ENCODE assay signal across 10 cellular contexts in genomic region chr5:157267025-157267424, GRCh38. TPM values are rescaled to one million over a fixed set of nuclear protein-coding genes. Genes with fewer than 3 reads are reported as not detected.
DNase-seq lines count a peak whose midpoint lies in the region; ATAC-seq and TF ChIP-seq lines count a peak whose summit lies in the region.
"Had no signal": no experiment of that assay in that cellular context is flagged by ENCODE, and none has a peak within 500 bp of the region (broad histone marks: within the 10 kb centered on the region; RNA-seq: fewer than 3 reads in every experiment).

No MANE protein-coding gene starts in this region.

- H4K8ac ChIP-seq in mesenchymal stem cell (ENCODE audit: low read length): no peak overlapping the region

- no peak overlapping the region for H3K23ac ChIP-seq in mesenchymal stem cell (ENCODE audit: low read length in 2 of 2)

- H3K4me1 ChIP-seq in mammary epithelial cell (ENCODE audit: insufficient read depth, low read length): peaks cover 14% of the 10 kb centered on the region
- H3K4me1 ChIP-seq in mesenchymal stem cell (ENCODE audit: control insufficient read depth, insufficient read depth, low read depth, low read length): peaks cover 15% of the 10 kb centered on the region

- dilution Hi-C loops in mammary epithelial cell (cut with HindIII; ENCODE audit: low sequenced_read_pairs): no loop called here

- peak overlapping the region; percentile 82 for H3K4me3 Mint-ChIP-seq in stimulated activated naive CD8-positive, alpha-beta T cell treated with anti-CD3 and anti-CD28 coated beads, Interleukin-15, Interleukin-2, amounts not matched to agents 100 ng/mL and 50 ng/mL, for 24 hours

- H4K91ac ChIP-seq in mesenchymal stem cell (ENCODE audit: low read length): no peak overlapping the region

- H2BK15ac ChIP-seq in mesenchymal stem cell (ENCODE audit: low read depth, poor library complexity, severe bottlenecking): no peak overlapping the region

- intact Hi-C loops in mammary epithelial cell (cut with micrococcal nuclease): loop anchor here (5.0 kb wide), 2 partner anchors 120 to 195 kb away; partner anchors contain the start of gene NIPAL4

- no peak overlapping the region for H3K18ac ChIP-seq in mesenchymal stem cell (ENCODE audit: low read depth in 1 of 2, low read length in 2 of 2)

- DNase-seq in stimulated activated naive CD8-positive, alpha-beta T cell treated with anti-CD3 and anti-CD28 coated beads, Interleukin-15, Interleukin-2, amounts not matched to agents 100 U/mL and 50 U/mL, for 24 hours: no peak
- DNase-seq in mammary epithelial cell (no peak), mesenchymal stem cell (no peak), NCI-H187 (lab: John Stamatoyannopoulos, UW) (no peak), GM10266 (ENCODE audit: extremely low spot score) (no peak), NCI-H510A (lab: John Stamatoyannopoulos, UW) (no peak)
- DNase-seq in activated CD8-positive, alpha-beta memory T cell treated with anti-CD3 and anti-CD28 coated beads for 24 hours: no peak
- DNase-seq: DMS 273 treated with DMSO at 0.1 percent for 48 hours, NCI-H2081 treated with DMSO at 0.1 percent for 48 hours had no signal

- H2BK12ac ChIP-seq in mesenchymal stem cell (ENCODE audit: low read length in 2 of 2): no peak overlapping the region

- ATAC-seq in stimulated activated naive CD8-positive, alpha-beta T cell treated with anti-CD3 and anti-CD28 coated beads, Interleukin-15, Interleukin-2, amounts not matched to agents 100 U/mL and 50 U/mL, for 24 hours: no peak

- no peaks in the 10 kb centered on the region for H3K27me3 Mint-ChIP-seq in stimulated activated naive CD8-positive, alpha-beta T cell treated with anti-CD3 and anti-CD28 coated beads, Interleukin-15, Interleukin-2, amounts not matched to agents 100 ng/mL and 50 ng/mL, for 24 hours

- no peaks in the 10 kb centered on the region for H3K79me2 ChIP-seq in mammary epithelial cell (ENCODE audit: insufficient read depth, low read length)

- no peak overlapping the region for H2BK5ac ChIP-seq in mesenchymal stem cell (ENCODE audit: low read depth, low read length, poor library complexity, severe bottlenecking)

- H3K79me1 ChIP-seq in mesenchymal stem cell (replicated peaks; ENCODE audit: low read length, poor library complexity, severe bottlenecking): peaks cover 32% of the 10 kb centered on the region

- H3K9ac ChIP-seq in mammary epithelial cell (ENCODE audit: insufficient read depth, low read length): no peak overlapping the region
- no peak overlapping the region for H3K9ac ChIP-seq in mesenchymal stem cell (ENCODE audit: low read length)

- H2AK5ac ChIP-seq in mesenchymal stem cell (ENCODE audit: low read length, severe bottlenecking): no peak overlapping the region

- H3K9me3 ChIP-seq in mammary epithelial cell (replicated peaks; ENCODE audit: insufficient read depth, low read length) (no peaks in the 10 kb centered on the region), mesenchymal stem cell (ENCODE audit: control insufficient read depth, low read length) (no peaks in the 10 kb centered on the region)

- H3K36me3 ChIP-seq in mammary epithelial cell (ENCODE audit: insufficient read depth, low read length) (no peaks in the 10 kb centered on the region), mesenchymal stem cell (ENCODE audit: control insufficient read depth in 1 of 2, insufficient read depth in 2 of 2, low read depth in 1 of 2, low read length in 2 of 2) (peaks cover 0 to 4% of the 10 kb centered on the region in 2 experiments)

- BruUV-seq in mammary epithelial cell (replicated peaks; lab: Mats Ljungman, UMichigan): no TSS peak

- no peak overlapping the region for H3K27ac ChIP-seq in mammary epithelial cell (ENCODE audit: insufficient read depth, low read depth, low read length)
- H3K27ac ChIP-seq in mesenchymal stem cell (ENCODE audit: low read length, poor library complexity, severe bottlenecking): no peak overlapping the region

- peak overlapping the region; percentile 95 for H3K27ac Mint-ChIP-seq in stimulated activated naive CD8-positive, alpha-beta T cell treated with anti-CD3 and anti-CD28 coated beads, Interleukin-15, Interleukin-2, amounts not matched to agents 100 ng/mL and 50 ng/mL, for 24 hours

- CTCF ChIA-PET in mammary epithelial cell (lab: Charles Lee; ENCODE audit: low non-redundant PET): no interaction called here

- peak overlapping the region; percentile 93 for H3K4me2 ChIP-seq in mammary epithelial cell (ENCODE audit: insufficient read depth, low read depth, low read length)
- peak overlapping the region; percentile 91 for H3K4me2 ChIP-seq in mesenchymal stem cell (ENCODE audit: low read length, poor library complexity, severe bottlenecking)

- H2AFZ ChIP-seq in mammary epithelial cell (ENCODE audit: low read depth, low read length) (no peak overlapping the region), mesenchymal stem cell (ENCODE audit: low read depth, low read length) (no peak overlapping the region)

- no peaks in the 10 kb centered on the region for H3K27me3 ChIP-seq in mammary epithelial cell (ENCODE audit: insufficient read depth, low read length)
- H3K27me3 ChIP-seq in mesenchymal stem cell (ENCODE audit: control insufficient read depth in 1 of 2, insufficient read depth in 1 of 2, low read length in 2 of 2): peaks cover 0 to 4% of the 10 kb centered on the region in 2 experiments

- WGBS in mammary epithelial cell (ENCODE audit: low coverage, missing lambda C conversion rate): 60% methylated on average over 3 of the region's 3 CpGs
- WGBS in mesenchymal stem cell: 83% methylated on average over 3 of the region's 3 CpGs

- no peak overlapping the region for H2BK120ac ChIP-seq in mesenchymal stem cell (ENCODE audit: low read depth, low read length)

- H3K4ac ChIP-seq in mesenchymal stem cell (ENCODE audit: low read depth in 1 of 2, low read length in 2 of 2): no peak overlapping the region

- H3K9me3 Mint-ChIP-seq in stimulated activated naive CD8-positive, alpha-beta T cell treated with anti-CD3 and anti-CD28 coated beads, Interleukin-15, Interleukin-2, amounts not matched to agents 100 ng/mL and 50 ng/mL, for 24 hours: no peaks in the 10 kb centered on the region

- peak overlapping the region in 2 of 3 experiments; percentile 67 to 69 for H3K4me3 ChIP-seq in mammary epithelial cell (replicated peaks in 1 of 3; ENCODE audit: insufficient read depth in 1 of 3, low read depth in 2 of 3, low read length in 3 of 3)
- H3K4me3 ChIP-seq in mesenchymal stem cell (ENCODE audit: insufficient read depth in 1 of 2, low read depth in 1 of 2, low read length in 2 of 2): peak overlapping the region; percentile 78 to 89

- H4K20me1 ChIP-seq in mammary epithelial cell (ENCODE audit: insufficient read depth, low read length): no peaks in the 10 kb centered on the region

- TF ChIP-seq CTCF in mammary epithelial cell (conservative IDR thresholded peaks at IDR 0.05 in 1 of 2, IDR thresholded peaks at IDR 0.05 in 1 of 2; ENCODE audit: extremely low read depth in 1 of 2, insufficient read depth in 1 of 2, low read depth in 1 of 2, low read length in 2 of 2): no peak
- no peak for TF ChIP-seq CTCF in GM10266 (IDR thresholded peaks at IDR 0.05; ENCODE audit: control insufficient read depth, insufficient read depth, low read depth, missing control alignments)

- in situ Hi-C loops in mammary epithelial cell (cut with MboI; ENCODE audit: low sequenced_read_pairs in 2 of 2): no loop called here

- H3K14ac ChIP-seq in mesenchymal stem cell (ENCODE audit: low read length in 2 of 2): no peak overlapping the region

- peaks cover 83% of the 10 kb centered on the region for H3K4me1 Mint-ChIP-seq in stimulated activated naive CD8-positive, alpha-beta T cell treated with anti-CD3 and anti-CD28 coated beads, Interleukin-15, Interleukin-2, amounts not matched to agents 100 ng/mL and 50 ng/mL, for 24 hours (ENCODE audit: low read depth)

- peaks cover 44% of the 10 kb centered on the region for H3K36me3 Mint-ChIP-seq in stimulated activated naive CD8-positive, alpha-beta T cell treated with anti-CD3 and anti-CD28 coated beads, Interleukin-15, Interleukin-2, amounts not matched to agents 100 ng/mL and 50 ng/mL, for 24 hours (ENCODE audit: low read depth)

RNA-seq across cellular contexts. Expression of gene CYFIP2, which starts 1.1 kb away (rescaled TPM):
- 10 to 100 TPM in 1 of 2 donors, 1 to 10 TPM in 1; 5.5 to 16.0 TPM for total RNA-seq in mammary epithelial cell
- 5.8 TPM for polyA plus RNA-seq in mammary epithelial cell
- 10.1 TPM for polyA minus RNA-seq in mammary epithelial cell
- 5.5 TPM for polyA plus RNA-seq in mesenchymal stem cell (2013, experiment 1 of 2)
- polyA plus RNA-seq in mesenchymal stem cell (2013, experiment 2 of 2): 5.4 TPM
